Comparison of ENCODE assay signal across 9 cellular contexts in genomic region chr3:42831321-42831713, GRCh38. TPM values are rescaled to one million over a fixed set of nuclear protein-coding genes. Genes with fewer than 3 reads are reported as not detected.
DNase-seq lines count a peak whose midpoint lies in the region; ATAC-seq and TF ChIP-seq lines count a peak whose summit lies in the region.
"Had no signal": no experiment of that assay in that cellular context is flagged by ENCODE, and none has a peak within 500 bp of the region (broad histone marks: within the 10 kb centered on the region; RNA-seq: fewer than 3 reads in every experiment).

No MANE protein-coding gene starts in this region.

- peaks cover 5% of the 10 kb centered on the region for H3F3A ChIP-seq in smooth muscle cell (ENCODE audit: low read depth)

- ATAC-seq in GM18909 (IDR thresholded peaks at IDR 0.05; ENCODE audit: poor library complexity, unreplicated experiment) = peak; percentile 74

- H3K4me2 ChIP-seq in smooth muscle cell = no peak overlapping the region

- H3K9me3 ChIP-seq in AG04450 (ENCODE audit: control insufficient read depth, insufficient read depth, low read length) (no peaks in the 10 kb centered on the region), adrenal gland (replicated peaks in 1 of 3) (no peaks in the 10 kb centered on the region), smooth muscle cell (replicated peaks; ENCODE audit: low read depth) (no peaks in the 10 kb centered on the region)

- H3K27ac ChIP-seq in AG04450 (ENCODE audit: low read depth, low read length) (no peak overlapping the region), adrenal gland (no peak overlapping the region), smooth muscle cell (ENCODE audit: low read depth) (no peak overlapping the region)

- no peak overlapping the region for H3K9ac ChIP-seq in smooth muscle cell (ENCODE audit: low read depth)

- H3K36me3 ChIP-seq in adrenal gland (replicated peaks in 1 of 2) (no peaks in the 10 kb centered on the region), smooth muscle cell (ENCODE audit: low read depth) (no peaks in the 10 kb centered on the region)

- H3K4me3 ChIP-seq in AG04450 (ENCODE audit: low read depth, low read length) (no peak overlapping the region), adrenal gland (no peak overlapping the region), smooth muscle cell (no peak overlapping the region)

- DNase-seq in AG04450 (ENCODE audit: low read depth, low spot score) (no peak), MV-4-11 (lab: John Stamatoyannopoulos, UW) (peak; percentile 69), T follicular helper cell (ENCODE audit: low read depth) (peak; percentile 41), adrenal gland (peak; percentile 81 to 92 (median 85)), hepatic stellate cell (ENCODE audit: low spot score) (peak; percentile 34), smooth muscle cell (lab: John Stamatoyannopoulos, UW; ENCODE audit: unreplicated experiment) (no peak), HPDE6-E6E7 (ENCODE audit: extremely low spot score) (no peak)

- no peak overlapping the region for H2AFZ ChIP-seq in smooth muscle cell (ENCODE audit: low read depth)

- no peaks in the 10 kb centered on the region for H4K20me1 ChIP-seq in smooth muscle cell (ENCODE audit: low read depth)

- POLR2A ChIA-PET in AG04450 (lab: Yijun Ruan, JAX) = no interaction called here

- H3K27me3 ChIP-seq in AG04450 (ENCODE audit: control insufficient read depth, insufficient read depth, low read length) = peaks cover 14% of the 10 kb centered on the region
- no peaks in the 10 kb centered on the region for H3K27me3 ChIP-seq in adrenal gland
- no peaks in the 10 kb centered on the region for H3K27me3 ChIP-seq in smooth muscle cell (ENCODE audit: low read depth)

- no peak for TF ChIP-seq POLR2A in adrenal gland (IDR thresholded peaks at IDR 0.05)

- no peaks in the 10 kb centered on the region for H3K79me2 ChIP-seq in smooth muscle cell (ENCODE audit: low read depth)

- intact Hi-C loops in adrenal gland (cut with DNase I) = loop anchor here in 1 of 2 donors (10.0 kb wide), 1 partner anchor 47 kb away; no protein-coding TSS in a partner anchor

- H3K4me1 ChIP-seq in adrenal gland (replicated peaks in 1 of 2) (no peaks in the 10 kb centered on the region), smooth muscle cell (ENCODE audit: low read depth) (peaks cover 14% of the 10 kb centered on the region)

- CTCF ChIA-PET in AG04450 (lab: Charles Lee) = interaction anchor here (0.7 to 1.4 kb wide), 7 partner anchors 8 to 230 kb away, joined by 3 to 5 read pairs (median 4); no protein-coding TSS in a partner anchor

- TF ChIP-seq CTCF in AG04450 (IDR thresholded peaks at IDR 0.05; ENCODE audit: low read depth, low read length) (peak; percentile 66), adrenal gland (IDR thresholded peaks at IDR 0.05) (peak; percentile 69 to 84 (median 80)), smooth muscle cell (IDR thresholded peaks at IDR 0.05; ENCODE audit: borderline replicate concordance, insufficient read depth, poor library complexity, severe bottlenecking) (peak; percentile 76)

- 20 to 35% (median 22%) methylated on average over 3 of the region's 3 CpGs for WGBS in adrenal gland, 4 donors
- WGBS in smooth muscle cell (ENCODE audit: low lambda C conversion rate) = 28% methylated on average over 3 of the region's 3 CpGs

RNA-seq across cellular contexts. Expression of gene ACKR2, which starts 22.1 kb away (rescaled TPM):
- polyA plus RNA-seq in AG04450 (2011; rRNA removed) = 0.04 TPM in 1 of 2 replicates, not detected in the other
- not detected in 2 replicates for polyA minus RNA-seq in AG04450 (2011; rRNA and poly(A)+ RNA removed)
- 10 to 100 TPM in 1 of 8 donors, 1 to 10 TPM in 7; 2.6 to 19.9 (median 4.4) TPM for total RNA-seq in adrenal gland
- polyA plus RNA-seq in adrenal gland = 1 to 10 TPM; 1.1 to 2.0 (median 1.7) TPM
- 5.6 and 17.2 TPM in 2 replicates for total RNA-seq in smooth muscle cell
- 1.1 and 7.0 TPM in 2 replicates for polyA plus RNA-seq in smooth muscle cell

RNA-seq across cellular contexts. Expression of gene HIGD1A, which starts 27.0 kb away (rescaled TPM):
- polyA plus RNA-seq in AG04450 (2011; rRNA removed) (158 and 225 TPM in 2 replicates), adrenal gland (100 to 1,000 TPM in 2 of 3 donors, 10 to 100 TPM in 1; 71.7 to 324 (median 121) TPM), smooth muscle cell (159 and 297 TPM in 2 replicates)
- polyA minus RNA-seq in AG04450 (2011; rRNA and poly(A)+ RNA removed) = 19.3 and 39.3 TPM in 2 replicates
- total RNA-seq in adrenal gland (100 to 1,000 TPM in 6 of 8 donors, 10 to 100 TPM in 2; 62.4 to 238 (median 116) TPM), smooth muscle cell (322 and 339 TPM in 2 replicates)

RNA-seq across cellular contexts. Expression of gene CYP8B1, which starts 44.4 kb away (rescaled TPM):
- polyA plus RNA-seq in AG04450 (2011; rRNA removed) (not detected in 2 replicates), adrenal gland (under 1 TPM in 1 of 3 donors, not detected in 2; 0.07 TPM), smooth muscle cell (not detected in 2 replicates)
- not detected in 2 replicates for polyA minus RNA-seq in AG04450 (2011; rRNA and poly(A)+ RNA removed)
- total RNA-seq in adrenal gland (under 1 TPM in 2 of 8 donors, not detected in 6; 0.04 to 0.08 TPM), smooth muscle cell (not detected in 2 replicates)
- total RNA-seq: temporal lobe had no signal

RNA-seq across cellular contexts. Expression of gene CCDC13, which starts 58.3 kb away (rescaled TPM):
- polyA plus RNA-seq in AG04450 (2011; rRNA removed) (0.20 TPM in 1 of 2 replicates, not detected in the other), adrenal gland (1 to 10 TPM in 2 of 3 donors, under 1 TPM in 1; 0.88 to 2.1 (median 1.5) TPM), smooth muscle cell (0.48 TPM in 1 of 2 replicates, not detected in the other)
- 0.51 TPM in 1 of 2 replicates, not detected in the other for polyA minus RNA-seq in AG04450 (2011; rRNA and poly(A)+ RNA removed)
- total RNA-seq in adrenal gland (1 to 10 TPM in 2 of 8 donors, under 1 TPM in 4, not detected in 2; 0.35 to 1.3 (median 0.68) TPM), smooth muscle cell (not detected in 2 replicates)

Comparison
In these comparisons a context has a peak if more than half of its experiments do, and no peak if none do; other contexts are left out.
1. DNase-seq: peak in MV-4-11 (single experiment), T follicular helper cell (single experiment), adrenal gland (7 of 7) and hepatic stellate cell (single experiment); none in AG04450 (single experiment), smooth muscle cell (single experiment) and HPDE6-E6E7 (single experiment).
2. Peak in every context shown above with its lines, with median percentiles within 50 percentile points of each other: CTCF ChIP-seq.